ENCODE assay signal across 1 cellular context in genomic region chr16:75416904-75417565, GRCh38.
TF ChIP-seq lines count a peak whose summit lies in the region.

No MANE protein-coding gene starts in this region.

TF ChIP-seq in HepG2, 621 proteins besides CTCF, POLR2A, EP300 and RAD21 (continued from another document):
- TF ChIP-seq TIGD3 (CRISPR knock-in tag; IDR thresholded peaks at IDR 0.05; ENCODE audit: borderline replicate concordance), result no peak
- TF ChIP-seq NCOA5 (CRISPR knock-in tag; IDR thresholded peaks at IDR 0.05), result no peak
- TF ChIP-seq ZKSCAN1 (IDR thresholded peaks at IDR 0.05; ENCODE audit: low read length), result no peak
- no peak for TF ChIP-seq JUND (CRISPR knock-in tag; IDR thresholded peaks at IDR 0.05)
- TF ChIP-seq RFX3 (CRISPR knock-in tag; IDR thresholded peaks at IDR 0.05), result no peak
- TF ChIP-seq MBD4 (IDR thresholded peaks at IDR 0.05; ENCODE audit: borderline replicate concordance, low read length), result no peak
- TF ChIP-seq TSC22D2 (CRISPR knock-in tag; IDR thresholded peaks at IDR 0.05; ENCODE audit: borderline replicate concordance), result no peak
- TF ChIP-seq, protein P1, sequence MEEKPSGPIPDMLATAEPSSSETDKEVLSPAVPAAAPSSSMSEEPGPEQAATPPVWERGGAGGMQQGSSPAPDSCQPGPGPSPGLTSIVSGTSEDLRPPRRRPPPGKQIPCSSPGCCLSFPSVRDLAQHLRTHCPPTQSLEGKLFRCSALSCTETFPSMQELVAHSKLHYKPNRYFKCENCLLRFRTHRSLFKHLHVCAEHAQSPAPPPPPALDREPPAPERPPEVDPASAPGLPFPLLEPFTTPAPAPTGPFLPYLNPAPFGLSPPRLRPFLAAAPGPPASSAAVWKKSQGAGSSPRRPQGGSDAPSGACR (CRISPR knock-in tag; IDR thresholded peaks at IDR 0.05), result no peak
- TF ChIP-seq HNF4A (CRISPR knock-in tag; IDR thresholded peaks at IDR 0.05), result peak; percentile 31; the same call in 1 of the 2 replicates
- no peak for TF ChIP-seq ZFP1 (CRISPR knock-in tag; IDR thresholded peaks at IDR 0.05)
- TF ChIP-seq, protein P2, sequence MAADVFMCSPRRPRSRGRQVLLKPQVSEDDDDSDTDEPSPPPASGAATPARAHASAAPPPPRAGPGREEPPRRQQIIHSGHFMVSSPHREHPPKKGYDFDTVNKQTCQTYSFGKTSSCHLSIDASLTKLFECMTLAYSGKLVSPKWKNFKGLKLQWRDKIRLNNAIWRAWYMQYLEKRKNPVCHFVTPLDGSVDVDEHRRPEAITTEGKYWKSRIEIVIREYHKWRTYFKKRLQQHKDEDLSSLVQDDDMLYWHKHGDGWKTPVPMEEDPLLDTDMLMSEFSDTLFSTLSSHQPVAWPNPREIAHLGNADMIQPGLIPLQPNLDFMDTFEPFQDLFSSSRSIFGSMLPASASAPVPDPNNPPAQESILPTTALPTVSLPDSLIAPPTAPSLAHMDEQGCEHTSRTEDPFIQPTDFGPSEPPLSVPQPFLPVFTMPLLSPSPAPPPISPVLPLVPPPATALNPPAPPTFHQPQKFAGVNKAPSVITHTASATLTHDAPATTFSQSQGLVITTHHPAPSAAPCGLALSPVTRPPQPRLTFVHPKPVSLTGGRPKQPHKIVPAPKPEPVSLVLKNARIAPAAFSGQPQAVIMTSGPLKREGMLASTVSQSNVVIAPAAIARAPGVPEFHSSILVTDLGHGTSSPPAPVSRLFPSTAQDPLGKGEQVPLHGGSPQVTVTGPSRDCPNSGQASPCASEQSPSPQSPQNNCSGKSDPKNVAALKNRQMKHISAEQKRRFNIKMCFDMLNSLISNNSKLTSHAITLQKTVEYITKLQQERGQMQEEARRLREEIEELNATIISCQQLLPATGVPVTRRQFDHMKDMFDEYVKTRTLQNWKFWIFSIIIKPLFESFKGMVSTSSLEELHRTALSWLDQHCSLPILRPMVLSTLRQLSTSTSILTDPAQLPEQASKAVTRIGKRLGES (CRISPR knock-in tag; IDR thresholded peaks at IDR 0.05; ENCODE audit: borderline replicate concordance), result no peak
